ENCODE assay signal across 8 cellular contexts in genomic region chr1:171841931-171842723, GRCh38. TPM values are rescaled to one million over a fixed set of nuclear protein-coding genes. Genes with fewer than 3 reads are reported as not detected.
DNase-seq lines count a peak whose midpoint lies in the region; FAIRE-seq and TF ChIP-seq lines count a peak whose summit lies in the region.

No MANE protein-coding gene starts in this region.

- BruUV-seq in MCF 10A (replicated peaks; lab: Mats Ljungman, UMichigan) = no TSS peak

- H3K9ac ChIP-seq in NT2/D1 (ENCODE audit: insufficient read length, low read depth) = peak overlapping the region; percentile 80

- POLR2A ChIA-PET in MCF 10A (lab: Yijun Ruan, JAX) = interaction anchor here (0.6 to 3.0 kb wide), 9 partner anchors 10 to 142 kb away, joined by 3 to 18 read pairs (median 5); partner anchors contain the start of genes METTL13 and VAMP4

- H3K27me3 ChIP-seq in NT2/D1 (ENCODE audit: insufficient read depth, insufficient read length) (peaks cover 54% of the 10 kb centered on the region), small intestine (ENCODE audit: control insufficient read depth in 2 of 2, insufficient read depth in 2 of 2, low read length in 2 of 2) (no peaks in the 10 kb centered on the region)

- intact Hi-C loops in MCF 10A (cut with micrococcal nuclease) = no loop called here

- H3K36me3 Mint-ChIP-seq in MCF 10A (ENCODE audit: insufficient read depth, unreplicated experiment) = no peaks in the 10 kb centered on the region

- 3 to 6% (median 3%) methylated on average over 30 to 40 of the region's 40 CpGs for WGBS in small intestine, 3 donors

- peak overlapping the region; percentile 71 for H3K4me3 Mint-ChIP-seq in MCF 10A (ENCODE audit: unreplicated experiment)

- H3K9me3 Mint-ChIP-seq in MCF 10A (ENCODE audit: unreplicated experiment) = no peaks in the 10 kb centered on the region

- peak overlapping the region; percentile 75 for H3K4me3 ChIP-seq in NT2/D1 (ENCODE audit: insufficient read length, low read depth)
- H3K4me3 ChIP-seq in small intestine (ENCODE audit: low read depth in 1 of 2, low read length in 2 of 2) = peak overlapping the region; percentile 62 to 81

- no peak overlapping the region for H3K27ac Mint-ChIP-seq in MCF 10A (ENCODE audit: low read depth, unreplicated experiment)

- peaks cover 33% of the 10 kb centered on the region for H3K27me3 Mint-ChIP-seq in MCF 10A (ENCODE audit: insufficient read depth, unreplicated experiment)

- TF ChIP-seq CTCF in MCF 10A (IDR thresholded peaks at IDR 0.05; ENCODE audit: unreplicated experiment) = no peak

- H3K4me1 ChIP-seq in NT2/D1 (ENCODE audit: insufficient read depth, insufficient read length) = no peaks in the 10 kb centered on the region
- H3K4me1 ChIP-seq in small intestine (ENCODE audit: control insufficient read depth in 2 of 2, insufficient read depth in 1 of 2, low read depth in 1 of 2, low read length in 1 of 2) = peaks cover 0 to 3% of the 10 kb centered on the region in 2 donors

- H3K9me3 ChIP-seq in NT2/D1 (ENCODE audit: insufficient read depth, low read length) = no peaks in the 10 kb centered on the region
- H3K9me3 ChIP-seq in small intestine (ENCODE audit: control insufficient read depth, low read depth) = no peaks in the 10 kb centered on the region

- FAIRE-seq in small intestine (lab: Jason Lieb, UNC) = no peak

- DNase-seq in NCI-H2081 (lab: John Stamatoyannopoulos, UW) (peak; percentile 33 to 50), NCI-H2081 treated with DMSO at 0.1 percent for 48 hours (lab: John Stamatoyannopoulos, UW) (no peak), NT2/D1 (ENCODE audit: low read depth, low spot score) (no peak), MCF 10A (ENCODE audit: unreplicated experiment) (peak; percentile 14), iPS-NIHi7 (ENCODE audit: extremely low spot score) (peak; percentile 47), small intestine (peak; percentile 2), T1000 (lab: John Stamatoyannopoulos, UW) (no peak), KG1 (lab: John Stamatoyannopoulos, UW) (no peak)

- H3K27ac ChIP-seq in small intestine (ENCODE audit: low read depth in 1 of 2, low read length in 1 of 2) = no peak overlapping the region

- H3K4me1 Mint-ChIP-seq in MCF 10A (ENCODE audit: insufficient read depth, unreplicated experiment) = peaks cover 16% of the 10 kb centered on the region

- no peaks in the 10 kb centered on the region for H3K36me3 ChIP-seq in NT2/D1 (ENCODE audit: insufficient read depth, insufficient read length, low read length)
- no peaks in the 10 kb centered on the region for H3K36me3 ChIP-seq in small intestine (ENCODE audit: control insufficient read depth in 2 of 2, insufficient read depth in 2 of 2, low read length in 2 of 2)

- CTCF ChIA-PET in MCF 10A (lab: Yijun Ruan, JAX) = interaction anchor here (0.6 to 5.5 kb wide), 20 partner anchors 10 to 1981 kb away, joined by 3 to 52 read pairs (median 4); partner anchors contain the start of gene PIGC

RNA-seq across cellular contexts. Expression of gene DNM3, which starts 0.8 kb away (rescaled TPM):
- total RNA-seq in MCF 10A (2022) = 0.44 and 0.68 TPM in 2 replicates
- polyA plus RNA-seq in small intestine = 1 to 10 TPM in 1 of 3 donors, under 1 TPM in 1, not detected in 1; 0.67 to 1.2 TPM

Comparison
In these comparisons a context has a peak if more than half of its experiments do, and no peak if none do; other contexts are left out.
1. DNase-seq: peak in NCI-H2081 (2 of 2), MCF 10A (single experiment), iPS-NIHi7 (single experiment) and small intestine (single experiment); none in NCI-H2081 treated with DMSO at 0.1 percent for 48 hours (single experiment), NT2/D1 (single experiment), T1000 (single experiment) and KG1 (single experiment).